ENCODE assay signal across 9 cellular contexts in the genomic region with DNA sequence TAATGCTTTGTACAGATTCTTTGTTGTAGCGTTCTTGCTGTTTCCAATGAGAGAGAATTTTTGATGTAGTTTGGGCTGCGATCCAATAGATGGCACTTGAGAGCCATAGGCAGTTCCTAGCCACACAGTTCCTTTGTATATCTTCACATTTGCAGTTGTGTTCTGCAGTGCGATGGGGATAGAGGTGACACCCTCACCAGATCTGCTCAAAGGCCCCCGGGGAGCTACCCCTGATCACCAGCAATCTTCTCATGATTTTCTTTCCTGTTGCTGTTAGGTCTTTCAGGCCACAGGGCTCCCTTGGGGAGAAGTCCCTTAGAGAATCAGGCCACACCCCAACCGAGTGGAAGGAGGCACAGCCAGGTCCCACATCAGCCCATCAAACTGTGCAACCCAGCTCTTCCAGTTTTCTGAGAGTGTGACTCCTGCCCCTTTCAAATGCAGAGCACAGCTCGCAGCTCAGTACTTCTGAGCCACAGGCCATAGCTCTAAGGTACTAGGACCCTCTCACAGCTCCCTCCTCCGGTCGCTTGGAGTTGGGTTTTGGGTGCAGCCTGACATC.
DNase-seq lines count a peak whose midpoint lies in the region; ATAC-seq and TF ChIP-seq lines count a peak whose summit lies in the region.
"Had no signal": no experiment of that assay in that cellular context is flagged by ENCODE, and none has a peak within 500 bp of the region (broad histone marks: within the 10 kb centered on the region; RNA-seq: fewer than 3 reads in every experiment).

No MANE protein-coding gene starts in this region.

- POLR2A ChIA-PET in Caco-2 (lab: Charles Lee) = interaction anchor here (0.6 kb wide), 1 partner anchor 37 kb away, joined by 14 read pairs; no protein-coding TSS in a partner anchor

- ATAC-seq in GM19025 (IDR thresholded peaks at IDR 0.05; ENCODE audit: low read depth, unreplicated experiment) (peak; percentile 73), HG03066 (IDR thresholded peaks at IDR 0.05; ENCODE audit: low read depth, unreplicated experiment) (peak; percentile 83), natural killer cell (peak in 1 of 3 donors; percentile 62)
- no peak for ATAC-seq in activated naive CD8-positive, alpha-beta T cell treated with anti-CD3 and anti-CD28 coated beads, Interleukin-2, amount 50 U/mL, for 24 hours

- no peaks in the 10 kb centered on the region for H3K9me3 ChIP-seq in Caco-2
- H3K9me3 ChIP-seq: SJSA1 had no signal

- H3K27me3 Mint-ChIP-seq in Caco-2 (ENCODE audit: insufficient read depth, unreplicated experiment) (peaks cover 3% of the 10 kb centered on the region), natural killer cell (ENCODE audit: low read depth in 2 of 2) (no peaks in the 10 kb centered on the region)
- peaks cover 1% of the 10 kb centered on the region for H3K27me3 Mint-ChIP-seq in activated naive CD8-positive, alpha-beta T cell treated with anti-CD3 and anti-CD28 coated beads, Interleukin-2, amount 50 U/mL, for 24 hours

- no peak overlapping the region for H3K27ac Mint-ChIP-seq in Caco-2 (ENCODE audit: unreplicated experiment)
- H3K27ac Mint-ChIP-seq in natural killer cell = no peak overlapping the region
- no peak overlapping the region for H3K27ac Mint-ChIP-seq in activated naive CD8-positive, alpha-beta T cell treated with anti-CD3 and anti-CD28 coated beads, Interleukin-2, amount 50 U/mL, for 24 hours

- TF ChIP-seq CTCF in Caco-2 (IDR thresholded peaks at IDR 0.05; ENCODE audit: insufficient read depth in 1 of 2, low read depth in 1 of 2, low read length in 1 of 2, severe bottlenecking in 1 of 2, unreplicated experiment in 1 of 2) = peak; percentile 69 to 93
- TF ChIP-seq CTCF in choroid plexus epithelial cell (conservative IDR thresholded peaks at IDR 0.05; ENCODE audit: low read depth, low read length) = peak; percentile 48
- peak; percentile 42 for TF ChIP-seq CTCF in natural killer cell (IDR thresholded peaks at IDR 0.05)

- H3K4me3 ChIP-seq in Caco-2 (ENCODE audit: low read depth, low read length) = no peak overlapping the region
- no peak overlapping the region for H3K4me3 ChIP-seq in choroid plexus epithelial cell (ENCODE audit: low read depth, low read length)
- H3K4me3 ChIP-seq: SJSA1 had no signal

- H3K9me3 Mint-ChIP-seq in Caco-2 (ENCODE audit: unreplicated experiment) = no peaks in the 10 kb centered on the region
- no peaks in the 10 kb centered on the region for H3K9me3 Mint-ChIP-seq in natural killer cell
- H3K9me3 Mint-ChIP-seq in activated naive CD8-positive, alpha-beta T cell treated with anti-CD3 and anti-CD28 coated beads, Interleukin-2, amount 50 U/mL, for 24 hours = no peaks in the 10 kb centered on the region

- intact Hi-C loops in Caco-2 (cut with micrococcal nuclease; ENCODE audit: unreplicated experiment) (loop anchor here (1.0 to 5.0 kb wide), 5 partner anchors 35 to 281 kb away; no protein-coding TSS in a partner anchor), natural killer cell (cut with micrococcal nuclease) (loop anchor here (1.0 kb wide), 1 partner anchor 281 kb away; no protein-coding TSS in a partner anchor)

- H3K4me3 Mint-ChIP-seq in Caco-2 (ENCODE audit: unreplicated experiment) (no peak overlapping the region), natural killer cell (no peak overlapping the region)
- H3K4me3 Mint-ChIP-seq in activated naive CD8-positive, alpha-beta T cell treated with anti-CD3 and anti-CD28 coated beads, Interleukin-2, amount 50 U/mL, for 24 hours = no peak overlapping the region

- no peaks in the 10 kb centered on the region for H3K4me1 ChIP-seq in Caco-2
- H3K4me1 ChIP-seq: SJSA1 had no signal

- CTCF ChIA-PET in Caco-2 (lab: Charles Lee) = interaction anchor here (0.6 to 1.2 kb wide), 3 partner anchors 12 to 212 kb away, joined by 3 to 5 read pairs (median 3); no protein-coding TSS in a partner anchor

- no peaks in the 10 kb centered on the region for H3K36me3 Mint-ChIP-seq in Caco-2 (ENCODE audit: insufficient read depth, unreplicated experiment)
- H3K36me3 Mint-ChIP-seq in natural killer cell = no peaks in the 10 kb centered on the region
- no peaks in the 10 kb centered on the region for H3K36me3 Mint-ChIP-seq in activated naive CD8-positive, alpha-beta T cell treated with anti-CD3 and anti-CD28 coated beads, Interleukin-2, amount 50 U/mL, for 24 hours (ENCODE audit: low read depth)

- no peaks in the 10 kb centered on the region; the same call in 1 of the 2 replicates for H3K27me3 ChIP-seq in Caco-2 (replicated peaks; ENCODE audit: control insufficient read depth, insufficient read depth, low read length)
- H3K27me3 ChIP-seq: SJSA1 had no signal

- no peaks in the 10 kb centered on the region for H3K4me1 Mint-ChIP-seq in Caco-2 (ENCODE audit: low read depth, unreplicated experiment)
- H3K4me1 Mint-ChIP-seq in natural killer cell = peaks cover 0 to 5% of the 10 kb centered on the region in 2 donors
- no peaks in the 10 kb centered on the region for H3K4me1 Mint-ChIP-seq in activated naive CD8-positive, alpha-beta T cell treated with anti-CD3 and anti-CD28 coated beads, Interleukin-2, amount 50 U/mL, for 24 hours

- no peaks in the 10 kb centered on the region for H3K36me3 ChIP-seq in Caco-2 (ENCODE audit: control insufficient read depth, insufficient read depth, low read length)
- H3K36me3 ChIP-seq: SJSA1 had no signal

- BruUV-seq in Caco-2 (replicated peaks; lab: Mats Ljungman, UMichigan) = no TSS peak

- DNase-seq in Caco-2 = peak; percentile 39 to 59
- DNase-seq in NCI-H69 (lab: John Stamatoyannopoulos, UW) = peak; percentile 65
- peak; percentile 26 for DNase-seq in choroid plexus epithelial cell (ENCODE audit: low read depth)
- no peak for DNase-seq in natural killer cell
- no peak for DNase-seq in stimulated activated CD8-positive, alpha-beta memory T cell treated with anti-CD3 and anti-CD28 coated beads, Interleukin-4, amount 100 ng/mL, for 48 hours
- no peak for DNase-seq in activated naive CD8-positive, alpha-beta T cell treated with anti-CD3 and anti-CD28 coated beads, Interleukin-2, amount 50 U/mL, for 24 hours

Comparison
In these comparisons a context has a peak if more than half of its experiments do, and no peak if none do; other contexts are left out.
1. DNase-seq: peak in Caco-2 (2 of 2), NCI-H69 (single experiment) and choroid plexus epithelial cell (single experiment); none in natural killer cell (single experiment), stimulated activated CD8-positive, alpha-beta memory T cell treated with anti-CD3 and anti-CD28 coated beads, Interleukin-4, amount 100 ng/mL, for 48 hours (single experiment) and activated naive CD8-positive, alpha-beta T cell treated with anti-CD3 and anti-CD28 coated beads, Interleukin-2, amount 50 U/mL, for 24 hours (single experiment).
2. Peak in every context shown above with its lines, with median percentiles within 50 percentile points of each other: CTCF ChIP-seq.